In genomic region chr6:63571883-63572732, GRCh38 we compare ENCODE assay signal across 1 cellular context.
TF ChIP-seq lines count a peak whose summit lies in the region.

TSS of gene LOC128125822 (plus strand) at chr6:63572480.
TSS of gene PTP4A1 (plus strand) at chr6:63572480. CDS start at chr6:63576881, 4,401 bp downstream.

TF ChIP-seq in K562, 482 proteins besides CTCF, POLR2A, EP300 and RAD21 (continued from another document and continues in another):
- TF ChIP-seq PRPF4 (IDR thresholded peaks at IDR 0.05; ENCODE audit: insufficient read depth, low read depth, low read length, poor library complexity, severe bottlenecking) (peak; percentile 74), CBX2 (IDR thresholded peaks at IDR 0.05; ENCODE audit: insufficient read depth, low read length, poor library complexity, severe bottlenecking) (no peak), FOS (IDR thresholded peaks at IDR 0.05; ENCODE audit: extremely low read depth, insufficient read length) (peak; percentile 42), MTA1 (IDR thresholded peaks at IDR 0.05; ENCODE audit: borderline replicate concordance) (peak; percentile 30; the same call in 1 of the 2 replicates), MLX (CRISPR knock-in tag; conservative IDR thresholded peaks at IDR 0.05) (no peak), SIN3B (IDR thresholded peaks at IDR 0.05; ENCODE audit: low read depth) (no peak), ZKSCAN1 (IDR thresholded peaks at IDR 0.05; ENCODE audit: low read depth, low read length) (no peak), CREB1 (IDR thresholded peaks at IDR 0.05) (peak; percentile 93), CREB1 (CRISPR knock-in tag; IDR thresholded peaks at IDR 0.05) (peak; percentile 91), ZNF512 (tag; IDR thresholded peaks at IDR 0.05) (no peak), SREBF1 (IDR thresholded peaks at IDR 0.05; ENCODE audit: borderline replicate concordance, low read depth, low read length) (no peak), ZNF551 (CRISPR knock-in tag; IDR thresholded peaks at IDR 0.05) (no peak), ZNF311 (CRISPR knock-in tag; IDR thresholded peaks at IDR 0.05) (no peak), ILK (tag; IDR thresholded peaks at IDR 0.05; ENCODE audit: borderline replicate concordance, low read depth) (no peak), NCOA4 (IDR thresholded peaks at IDR 0.05; ENCODE audit: partially characterized antibody) (no peak), SETDB1 (IDR thresholded peaks at IDR 0.05; ENCODE audit: low read length) (no peak), NEUROD1 (IDR thresholded peaks at IDR 0.05; ENCODE audit: borderline replicate concordance, low read depth, low read length, partially characterized antibody) (no peak), RB1 (IDR thresholded peaks at IDR 0.05; ENCODE audit: low read depth) (peak; percentile 64), BRF1 (IDR thresholded peaks at IDR 0.05; ENCODE audit: borderline replicate concordance, extremely low read depth, insufficient read length) (no peak), CEBPB (tag; IDR thresholded peaks at IDR 0.05) (peak; percentile 97), CLOCK (CRISPR knock-in tag; IDR thresholded peaks at IDR 0.05; ENCODE audit: borderline replicate concordance) (no peak), FOSL1 (tag; conservative IDR thresholded peaks at IDR 0.05) (peak; percentile 70), RCOR1 (IDR thresholded peaks at IDR 0.05; ENCODE audit: borderline replicate concordance in 1 of 2, low read depth in 2 of 2, low read length in 2 of 2) (peak in 1 of 2 experiments; percentile 66; a peak in 2 of 4 replicates), TCF7L2 (IDR thresholded peaks at IDR 0.05; ENCODE audit: low read depth, low read length) (no peak), HDAC3 (IDR thresholded peaks at IDR 0.05; ENCODE audit: borderline replicate concordance, partially characterized antibody) (no peak), SAFB (IDR thresholded peaks at IDR 0.05; ENCODE audit: borderline replicate concordance, low read depth, low read length) (no peak), CHD4 (IDR thresholded peaks at IDR 0.05; ENCODE audit: insufficient read depth, insufficient replicate concordance, low read depth, low read length, poor library complexity, severe bottlenecking) (peak; percentile 21)
- TF ChIP-seq, protein P1, sequence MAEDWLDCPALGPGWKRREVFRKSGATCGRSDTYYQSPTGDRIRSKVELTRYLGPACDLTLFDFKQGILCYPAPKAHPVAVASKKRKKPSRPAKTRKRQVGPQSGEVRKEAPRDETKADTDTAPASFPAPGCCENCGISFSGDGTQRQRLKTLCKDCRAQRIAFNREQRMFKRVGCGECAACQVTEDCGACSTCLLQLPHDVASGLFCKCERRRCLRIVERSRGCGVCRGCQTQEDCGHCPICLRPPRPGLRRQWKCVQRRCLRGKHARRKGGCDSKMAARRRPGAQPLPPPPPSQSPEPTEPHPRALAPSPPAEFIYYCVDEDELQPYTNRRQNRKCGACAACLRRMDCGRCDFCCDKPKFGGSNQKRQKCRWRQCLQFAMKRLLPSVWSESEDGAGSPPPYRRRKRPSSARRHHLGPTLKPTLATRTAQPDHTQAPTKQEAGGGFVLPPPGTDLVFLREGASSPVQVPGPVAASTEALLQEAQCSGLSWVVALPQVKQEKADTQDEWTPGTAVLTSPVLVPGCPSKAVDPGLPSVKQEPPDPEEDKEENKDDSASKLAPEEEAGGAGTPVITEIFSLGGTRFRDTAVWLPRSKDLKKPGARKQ (CRISPR knock-in tag; IDR thresholded peaks at IDR 0.05), result no peak; the same call in 1 of the 2 replicates
- TF ChIP-seq, protein P2, sequence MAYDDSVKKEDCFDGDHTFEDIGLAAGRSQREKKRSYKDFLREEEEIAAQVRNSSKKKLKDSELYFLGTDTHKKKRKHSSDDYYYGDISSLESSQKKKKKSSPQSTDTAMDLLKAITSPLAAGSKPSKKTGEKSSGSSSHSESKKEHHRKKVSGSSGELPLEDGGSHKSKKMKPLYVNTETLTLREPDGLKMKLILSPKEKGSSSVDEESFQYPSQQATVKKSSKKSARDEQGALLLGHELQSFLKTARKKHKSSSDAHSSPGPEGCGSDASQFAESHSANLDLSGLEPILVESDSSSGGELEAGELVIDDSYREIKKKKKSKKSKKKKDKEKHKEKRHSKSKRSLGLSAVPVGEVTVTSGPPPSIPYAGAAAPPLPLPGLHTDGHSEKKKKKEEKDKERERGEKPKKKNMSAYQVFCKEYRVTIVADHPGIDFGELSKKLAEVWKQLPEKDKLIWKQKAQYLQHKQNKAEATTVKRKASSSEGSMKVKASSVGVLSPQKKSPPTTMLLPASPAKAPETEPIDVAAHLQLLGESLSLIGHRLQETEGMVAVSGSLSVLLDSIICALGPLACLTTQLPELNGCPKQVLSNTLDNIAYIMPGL (CRISPR knock-in tag; IDR thresholded peaks at IDR 0.05), result 0 out of 2 replicates have a peak, but pooled peaks have one; percentile 18
- TF ChIP-seq, protein P3, sequence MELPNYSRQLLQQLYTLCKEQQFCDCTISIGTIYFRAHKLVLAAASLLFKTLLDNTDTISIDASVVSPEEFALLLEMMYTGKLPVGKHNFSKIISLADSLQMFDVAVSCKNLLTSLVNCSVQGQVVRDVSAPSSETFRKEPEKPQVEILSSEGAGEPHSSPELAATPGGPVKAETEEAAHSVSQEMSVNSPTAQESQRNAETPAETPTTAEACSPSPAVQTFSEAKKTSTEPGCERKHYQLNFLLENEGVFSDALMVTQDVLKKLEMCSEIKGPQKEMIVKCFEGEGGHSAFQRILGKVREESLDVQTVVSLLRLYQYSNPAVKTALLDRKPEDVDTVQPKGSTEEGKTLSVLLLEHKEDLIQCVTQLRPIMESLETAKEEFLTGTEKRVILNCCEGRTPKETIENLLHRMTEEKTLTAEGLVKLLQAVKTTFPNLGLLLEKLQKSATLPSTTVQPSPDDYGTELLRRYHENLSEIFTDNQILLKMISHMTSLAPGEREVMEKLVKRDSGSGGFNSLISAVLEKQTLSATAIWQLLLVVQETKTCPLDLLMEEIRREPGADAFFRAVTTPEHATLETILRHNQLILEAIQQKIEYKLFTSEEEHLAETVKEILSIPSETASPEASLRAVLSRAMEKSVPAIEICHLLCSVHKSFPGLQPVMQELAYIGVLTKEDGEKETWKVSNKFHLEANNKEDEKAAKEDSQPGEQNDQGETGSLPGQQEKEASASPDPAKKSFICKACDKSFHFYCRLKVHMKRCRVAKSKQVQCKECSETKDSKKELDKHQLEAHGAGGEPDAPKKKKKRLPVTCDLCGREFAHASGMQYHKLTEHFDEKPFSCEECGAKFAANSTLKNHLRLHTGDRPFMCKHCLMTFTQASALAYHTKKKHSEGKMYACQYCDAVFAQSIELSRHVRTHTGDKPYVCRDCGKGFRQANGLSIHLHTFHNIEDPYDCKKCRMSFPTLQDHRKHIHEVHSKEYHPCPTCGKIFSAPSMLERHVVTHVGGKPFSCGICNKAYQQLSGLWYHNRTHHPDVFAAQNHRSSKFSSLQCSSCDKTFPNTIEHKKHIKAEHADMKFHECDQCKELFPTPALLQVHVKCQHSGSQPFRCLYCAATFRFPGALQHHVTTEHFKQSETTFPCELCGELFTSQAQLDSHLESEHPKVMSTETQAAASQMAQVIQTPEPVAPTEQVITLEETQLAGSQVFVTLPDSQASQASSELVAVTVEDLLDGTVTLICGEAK (IDR thresholded peaks at IDR 0.05), result 0 out of 2 replicates have a peak, but pooled peaks have one; percentile 26
- TF ChIP-seq, protein P3 (CRISPR knock-in tag; IDR thresholded peaks at IDR 0.05), result no peak
- TF ChIP-seq, protein P4, sequence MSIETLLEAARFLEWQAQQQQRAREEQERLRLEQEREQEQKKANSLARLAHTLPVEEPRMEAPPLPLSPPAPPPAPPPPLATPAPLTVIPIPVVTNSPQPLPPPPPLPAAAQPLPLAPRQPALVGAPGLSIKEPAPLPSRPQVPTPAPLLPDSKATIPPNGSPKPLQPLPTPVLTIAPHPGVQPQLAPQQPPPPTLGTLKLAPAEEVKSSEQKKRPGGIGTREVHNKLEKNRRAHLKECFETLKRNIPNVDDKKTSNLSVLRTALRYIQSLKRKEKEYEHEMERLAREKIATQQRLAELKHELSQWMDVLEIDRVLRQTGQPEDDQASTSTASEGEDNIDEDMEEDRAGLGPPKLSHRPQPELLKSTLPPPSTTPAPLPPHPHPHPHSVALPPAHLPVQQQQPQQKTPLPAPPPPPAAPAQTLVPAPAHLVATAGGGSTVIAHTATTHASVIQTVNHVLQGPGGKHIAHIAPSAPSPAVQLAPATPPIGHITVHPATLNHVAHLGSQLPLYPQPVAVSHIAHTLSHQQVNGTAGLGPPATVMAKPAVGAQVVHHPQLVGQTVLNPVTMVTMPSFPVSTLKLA (conservative IDR thresholded peaks at IDR 0.05), result peak; percentile 49 to 70; a peak in 3 of 4 replicates
- TF ChIP-seq, protein P5, sequence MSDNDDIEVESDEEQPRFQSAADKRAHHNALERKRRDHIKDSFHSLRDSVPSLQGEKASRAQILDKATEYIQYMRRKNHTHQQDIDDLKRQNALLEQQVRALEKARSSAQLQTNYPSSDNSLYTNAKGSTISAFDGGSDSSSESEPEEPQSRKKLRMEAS (CRISPR knock-in tag; IDR thresholded peaks at IDR 0.05), result peak; percentile 82
- TF ChIP-seq, protein P6, sequence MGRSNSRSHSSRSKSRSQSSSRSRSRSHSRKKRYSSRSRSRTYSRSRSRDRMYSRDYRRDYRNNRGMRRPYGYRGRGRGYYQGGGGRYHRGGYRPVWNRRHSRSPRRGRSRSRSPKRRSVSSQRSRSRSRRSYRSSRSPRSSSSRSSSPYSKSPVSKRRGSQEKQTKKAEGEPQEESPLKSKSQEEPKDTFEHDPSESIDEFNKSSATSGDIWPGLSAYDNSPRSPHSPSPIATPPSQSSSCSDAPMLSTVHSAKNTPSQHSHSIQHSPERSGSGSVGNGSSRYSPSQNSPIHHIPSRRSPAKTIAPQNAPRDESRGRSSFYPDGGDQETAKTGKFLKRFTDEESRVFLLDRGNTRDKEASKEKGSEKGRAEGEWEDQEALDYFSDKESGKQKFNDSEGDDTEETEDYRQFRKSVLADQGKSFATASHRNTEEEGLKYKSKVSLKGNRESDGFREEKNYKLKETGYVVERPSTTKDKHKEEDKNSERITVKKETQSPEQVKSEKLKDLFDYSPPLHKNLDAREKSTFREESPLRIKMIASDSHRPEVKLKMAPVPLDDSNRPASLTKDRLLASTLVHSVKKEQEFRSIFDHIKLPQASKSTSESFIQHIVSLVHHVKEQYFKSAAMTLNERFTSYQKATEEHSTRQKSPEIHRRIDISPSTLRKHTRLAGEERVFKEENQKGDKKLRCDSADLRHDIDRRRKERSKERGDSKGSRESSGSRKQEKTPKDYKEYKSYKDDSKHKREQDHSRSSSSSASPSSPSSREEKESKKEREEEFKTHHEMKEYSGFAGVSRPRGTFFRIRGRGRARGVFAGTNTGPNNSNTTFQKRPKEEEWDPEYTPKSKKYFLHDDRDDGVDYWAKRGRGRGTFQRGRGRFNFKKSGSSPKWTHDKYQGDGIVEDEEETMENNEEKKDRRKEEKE (IDR thresholded peaks at IDR 0.05; ENCODE audit: borderline replicate concordance in 1 of 2, control insufficient read depth in 1 of 2, low read depth in 2 of 2, low read length in 1 of 2), result no peak
